Comparison of ENCODE assay signal across 1 cellular context in the genomic region with DNA sequence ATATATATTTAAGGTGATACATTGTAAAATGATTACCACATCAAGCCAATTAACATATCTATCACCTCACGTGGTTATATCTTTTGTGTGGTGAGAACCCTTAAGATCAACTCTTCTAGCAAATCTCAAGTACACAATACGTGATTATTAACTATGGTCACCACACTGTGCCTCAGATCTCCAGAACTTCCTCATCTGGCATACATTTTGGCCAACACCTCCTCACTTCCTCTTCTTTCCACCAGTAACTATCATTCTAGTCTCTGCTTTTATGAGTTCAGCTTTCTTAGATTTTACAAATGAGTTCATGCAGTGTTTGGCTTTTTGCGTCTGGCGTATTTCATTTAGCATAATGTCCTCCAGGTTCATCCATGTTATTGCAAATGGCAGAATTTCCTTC.
TF ChIP-seq lines count a peak whose summit lies in the region.

No MANE protein-coding gene starts in this region.

TF ChIP-seq in GM12878, 131 proteins besides CTCF, POLR2A, EP300 and RAD21:
- TF ChIP-seq SMAD5 (IDR thresholded peaks at IDR 0.05; ENCODE audit: low read depth): no peak
- TF ChIP-seq, protein P1, sequence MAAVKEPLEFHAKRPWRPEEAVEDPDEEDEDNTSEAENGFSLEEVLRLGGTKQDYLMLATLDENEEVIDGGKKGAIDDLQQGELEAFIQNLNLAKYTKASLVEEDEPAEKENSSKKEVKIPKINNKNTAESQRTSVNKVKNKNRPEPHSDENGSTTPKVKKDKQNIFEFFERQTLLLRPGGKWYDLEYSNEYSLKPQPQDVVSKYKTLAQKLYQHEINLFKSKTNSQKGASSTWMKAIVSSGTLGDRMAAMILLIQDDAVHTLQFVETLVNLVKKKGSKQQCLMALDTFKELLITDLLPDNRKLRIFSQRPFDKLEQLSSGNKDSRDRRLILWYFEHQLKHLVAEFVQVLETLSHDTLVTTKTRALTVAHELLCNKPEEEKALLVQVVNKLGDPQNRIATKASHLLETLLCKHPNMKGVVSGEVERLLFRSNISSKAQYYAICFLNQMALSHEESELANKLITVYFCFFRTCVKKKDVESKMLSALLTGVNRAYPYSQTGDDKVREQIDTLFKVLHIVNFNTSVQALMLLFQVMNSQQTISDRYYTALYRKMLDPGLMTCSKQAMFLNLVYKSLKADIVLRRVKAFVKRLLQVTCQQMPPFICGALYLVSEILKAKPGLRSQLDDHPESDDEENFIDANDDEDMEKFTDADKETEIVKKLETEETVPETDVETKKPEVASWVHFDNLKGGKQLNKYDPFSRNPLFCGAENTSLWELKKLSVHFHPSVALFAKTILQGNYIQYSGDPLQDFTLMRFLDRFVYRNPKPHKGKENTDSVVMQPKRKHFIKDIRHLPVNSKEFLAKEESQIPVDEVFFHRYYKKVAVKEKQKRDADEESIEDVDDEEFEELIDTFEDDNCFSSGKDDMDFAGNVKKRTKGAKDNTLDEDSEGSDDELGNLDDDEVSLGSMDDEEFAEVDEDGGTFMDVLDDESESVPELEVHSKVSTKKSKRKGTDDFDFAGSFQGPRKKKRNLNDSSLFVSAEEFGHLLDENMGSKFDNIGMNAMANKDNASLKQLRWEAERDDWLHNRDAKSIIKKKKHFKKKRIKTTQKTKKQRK (IDR thresholded peaks at IDR 0.05; ENCODE audit: low read depth, low read length): no peak
- TF ChIP-seq MXI1 (IDR thresholded peaks at IDR 0.05; ENCODE audit: low read depth, low read length): no peak
- TF ChIP-seq, protein P2, sequence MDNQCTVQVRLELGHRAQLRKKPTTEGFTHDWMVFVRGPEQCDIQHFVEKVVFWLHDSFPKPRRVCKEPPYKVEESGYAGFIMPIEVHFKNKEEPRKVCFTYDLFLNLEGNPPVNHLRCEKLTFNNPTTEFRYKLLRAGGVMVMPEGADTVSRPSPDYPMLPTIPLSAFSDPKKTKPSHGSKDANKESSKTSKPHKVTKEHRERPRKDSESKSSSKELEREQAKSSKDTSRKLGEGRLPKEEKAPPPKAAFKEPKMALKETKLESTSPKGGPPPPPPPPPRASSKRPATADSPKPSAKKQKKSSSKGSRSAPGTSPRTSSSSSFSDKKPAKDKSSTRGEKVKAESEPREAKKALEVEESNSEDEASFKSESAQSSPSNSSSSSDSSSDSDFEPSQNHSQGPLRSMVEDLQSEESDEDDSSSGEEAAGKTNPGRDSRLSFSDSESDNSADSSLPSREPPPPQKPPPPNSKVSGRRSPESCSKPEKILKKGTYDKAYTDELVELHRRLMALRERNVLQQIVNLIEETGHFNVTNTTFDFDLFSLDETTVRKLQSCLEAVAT (IDR thresholded peaks at IDR 0.05): no peak
- TF ChIP-seq SPI1 (IDR thresholded peaks at IDR 0.05; ENCODE audit: borderline replicate concordance, insufficient read depth, low read depth, low read length): peak; percentile 92
- no peak for TF ChIP-seq KLF5 (IDR thresholded peaks at IDR 0.05; ENCODE audit: partially characterized antibody)
- TF ChIP-seq, protein P3, sequence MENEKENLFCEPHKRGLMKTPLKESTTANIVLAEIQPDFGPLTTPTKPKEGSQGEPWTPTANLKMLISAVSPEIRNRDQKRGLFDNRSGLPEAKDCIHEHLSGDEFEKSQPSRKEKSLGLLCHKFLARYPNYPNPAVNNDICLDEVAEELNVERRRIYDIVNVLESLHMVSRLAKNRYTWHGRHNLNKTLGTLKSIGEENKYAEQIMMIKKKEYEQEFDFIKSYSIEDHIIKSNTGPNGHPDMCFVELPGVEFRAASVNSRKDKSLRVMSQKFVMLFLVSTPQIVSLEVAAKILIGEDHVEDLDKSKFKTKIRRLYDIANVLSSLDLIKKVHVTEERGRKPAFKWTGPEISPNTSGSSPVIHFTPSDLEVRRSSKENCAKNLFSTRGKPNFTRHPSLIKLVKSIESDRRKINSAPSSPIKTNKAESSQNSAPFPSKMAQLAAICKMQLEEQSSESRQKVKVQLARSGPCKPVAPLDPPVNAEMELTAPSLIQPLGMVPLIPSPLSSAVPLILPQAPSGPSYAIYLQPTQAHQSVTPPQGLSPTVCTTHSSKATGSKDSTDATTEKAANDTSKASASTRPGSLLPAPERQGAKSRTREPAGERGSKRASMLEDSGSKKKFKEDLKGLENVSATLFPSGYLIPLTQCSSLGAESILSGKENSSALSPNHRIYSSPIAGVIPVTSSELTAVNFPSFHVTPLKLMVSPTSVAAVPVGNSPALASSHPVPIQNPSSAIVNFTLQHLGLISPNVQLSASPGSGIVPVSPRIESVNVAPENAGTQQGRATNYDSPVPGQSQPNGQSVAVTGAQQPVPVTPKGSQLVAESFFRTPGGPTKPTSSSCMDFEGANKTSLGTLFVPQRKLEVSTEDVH (IDR thresholded peaks at IDR 0.05; ENCODE audit: low read depth, partially characterized antibody): no peak
- TF ChIP-seq ZBED1 (IDR thresholded peaks at IDR 0.05; ENCODE audit: borderline replicate concordance): no peak
- no peak for TF ChIP-seq NBN (IDR thresholded peaks at IDR 0.05)
- TF ChIP-seq SREBF2 (IDR thresholded peaks at IDR 0.05; ENCODE audit: low read length): no peak
- no peak for TF ChIP-seq MYB (IDR thresholded peaks at IDR 0.05; ENCODE audit: borderline replicate concordance, low read depth, low read length)
- no peak for TF ChIP-seq FOXM1 (IDR thresholded peaks at IDR 0.05; ENCODE audit: low read depth, low read length)
- peak in 1 of 2 experiments; percentile 18; a peak in 1 of 4 replicates for TF ChIP-seq BHLHE40 (IDR thresholded peaks at IDR 0.05; ENCODE audit: borderline replicate concordance in 1 of 2, low read depth in 2 of 2, low read length in 1 of 2)
- TF ChIP-seq MYC (IDR thresholded peaks at IDR 0.05; ENCODE audit: insufficient read depth, insufficient read length, insufficient replicate concordance, low read length, severe bottlenecking): no peak
- no peak for TF ChIP-seq SRF (IDR thresholded peaks at IDR 0.05; ENCODE audit: low read depth in 2 of 2, low read length in 2 of 2)
- no peak for TF ChIP-seq RELA (IDR thresholded peaks at IDR 0.05; ENCODE audit: borderline replicate concordance, partially characterized antibody)
- no peak for TF ChIP-seq TARDBP (IDR thresholded peaks at IDR 0.05; ENCODE audit: borderline replicate concordance)
- TF ChIP-seq STAT3 (IDR thresholded peaks at IDR 0.05; ENCODE audit: low read depth, low read length): no peak
- peak; percentile 52; the same call in 1 of the 2 replicates for TF ChIP-seq IKZF1 (conservative IDR thresholded peaks at IDR 0.05)
- 0 out of 2 replicates have a peak, but pooled peaks have one; percentile 16 for TF ChIP-seq RUNX3 (IDR thresholded peaks at IDR 0.05; ENCODE audit: low read length)
- TF ChIP-seq IKZF2 (IDR thresholded peaks at IDR 0.05): peak; percentile 52 to 61; a peak in 2 of 4 replicates
- no peak for TF ChIP-seq RAD51 (IDR thresholded peaks at IDR 0.05)
- TF ChIP-seq KAT2A (conservative IDR thresholded peaks at IDR 0.05; ENCODE audit: control insufficient read depth, low read depth, low read length): no peak
TF ChIP-seq in GM12878: peak in this region for 5.
